Comparison of ENCODE assay signal across 26 cellular contexts in the genomic region with DNA sequence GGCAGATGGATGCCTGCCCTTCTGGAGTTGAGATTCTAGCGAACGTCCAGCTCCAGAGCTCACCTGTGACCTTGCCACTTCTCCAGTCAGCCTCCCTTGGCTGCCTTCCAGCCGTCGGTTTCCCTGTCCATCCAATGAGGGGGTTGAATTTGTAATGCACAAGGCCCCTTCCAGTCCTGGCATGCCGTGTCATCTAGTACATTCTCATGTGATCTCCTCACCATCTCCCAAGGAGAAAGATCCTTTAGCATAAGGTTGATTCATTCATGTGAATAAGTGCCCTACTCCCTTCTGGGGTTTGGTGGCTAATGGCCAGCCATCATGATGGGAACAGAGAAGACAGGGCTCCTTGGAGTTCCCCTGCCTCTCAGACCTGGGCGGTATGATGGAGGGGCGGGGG. TPM values are rescaled to one million over a fixed set of nuclear protein-coding genes. Genes with fewer than 3 reads are reported as not detected.
"Had no signal": no experiment of that assay in that cellular context is flagged by ENCODE, and none has a peak within 500 bp of the region (broad histone marks: within the 10 kb centered on the region; RNA-seq: fewer than 3 reads in every experiment).

No MANE protein-coding gene starts in this region.

- H3K27me3 ChIP-seq: cardiac muscle cell, MG63, Peyer's patch had no signal

- FAIRE-seq: astrocyte had no signal

- ATAC-seq: activated T-helper 17 cell treated with anti-CD3 and anti-CD28 coated beads, Interleukin-2, amount 50 U/mL, for 72 hours had no signal

- H3K4me3 ChIP-seq: cardiac muscle cell, MG63, Peyer's patch had no signal

- H3K9me3 ChIP-seq: MG63, Peyer's patch had no signal

- H3K36me3 ChIP-seq: cardiac muscle cell, MG63, Peyer's patch had no signal

- H3K27ac Mint-ChIP-seq: activated B cell treated with CpG ODN at 0.5 μM for 24 hours; activated CD4-positive, alpha-beta T cell treated with anti-CD3 and anti-CD28 coated beads, Interleukin-2, amount 10 ng/mL, durations not matched to agents 24 days and 14 days; activated naive CD4-positive, alpha-beta T cell treated with anti-CD3 and anti-CD28 coated beads for 36 hours; activated naive CD8-positive, alpha-beta T cell; activated T-helper 17 cell treated with anti-CD3 and anti-CD28 coated beads, Interleukin-2, amount 50 U/mL, for 72 hours; T-helper 1 cell treated with Interleukin-12 subunit alpha and Interleukin-12 subunit beta and Interleukin-4 antibody, amounts not matched to agents 30 μg/mL and 1 μg/mL, for 36 hours had no signal

- DNase-seq: activated B cell treated with CpG ODN at 0.5 μM for 24 hours; activated CD4-positive, alpha-beta T cell treated with anti-CD3 and anti-CD28 coated beads for 1 hour; activated CD4-positive, alpha-beta T cell treated with anti-CD3 and anti-CD28 coated beads, Interleukin-2, amount 10 ng/mL, durations not matched to agents 24 days and 14 days; activated CD4-positive, alpha-beta T cell treated with anti-CD3 and anti-CD28 coated beads, Interleukin-2, amount 50 U/mL, for 48 hours; activated CD8-positive, alpha-beta memory T cell treated with anti-CD3 and anti-CD28 coated beads for 24 hours; activated gamma-delta T cell; activated naive CD4-positive, alpha-beta T cell treated with anti-CD3 and anti-CD28 coated beads for 36 hours; activated T-cell treated with anti-CD3 and anti-CD28 coated beads, Interleukin-2, amount 50 U/mL, for 48 hours; amygdala; cerebellar nuclear complex; MG63; MV-4-11; NCI-H1105; NCI-H1436; NCI-H1694 treated with DMSO at 0.1 percent for 48 hours; NCI-H2081; NCI-H524; Peyer's patch; SHP77 treated with DMSO at 0.1 percent for 48 hours had no signal

- H3K9me3 Mint-ChIP-seq: activated B cell treated with CpG ODN at 0.5 μM for 24 hours; activated CD4-positive, alpha-beta T cell treated with anti-CD3 and anti-CD28 coated beads, Interleukin-2, amount 10 ng/mL, durations not matched to agents 24 days and 14 days; activated naive CD4-positive, alpha-beta T cell treated with anti-CD3 and anti-CD28 coated beads for 36 hours; activated T-helper 17 cell treated with anti-CD3 and anti-CD28 coated beads, Interleukin-2, amount 50 U/mL, for 72 hours; brain; T-helper 1 cell treated with Interleukin-12 subunit alpha and Interleukin-12 subunit beta and Interleukin-4 antibody, amounts not matched to agents 30 μg/mL and 1 μg/mL, for 36 hours had no signal

- H3K4me3 Mint-ChIP-seq: activated B cell treated with CpG ODN at 0.5 μM for 24 hours; activated CD4-positive, alpha-beta T cell treated with anti-CD3 and anti-CD28 coated beads, Interleukin-2, amount 10 ng/mL, durations not matched to agents 24 days and 14 days; activated naive CD4-positive, alpha-beta T cell treated with anti-CD3 and anti-CD28 coated beads for 36 hours; activated naive CD8-positive, alpha-beta T cell; activated T-helper 17 cell treated with anti-CD3 and anti-CD28 coated beads, Interleukin-2, amount 50 U/mL, for 72 hours; brain; T-helper 1 cell treated with Interleukin-12 subunit alpha and Interleukin-12 subunit beta and Interleukin-4 antibody, amounts not matched to agents 30 μg/mL and 1 μg/mL, for 36 hours had no signal

- H3K4me1 ChIP-seq: Peyer's patch had no signal

- H3K36me3 Mint-ChIP-seq: activated naive CD8-positive, alpha-beta T cell had no signal

- H3K27ac ChIP-seq: cardiac muscle cell, Peyer's patch had no signal

RNA-seq across cellular contexts. Expression of a gene that starts 18.9 kb away (rescaled TPM):
- total RNA-seq: activated CD4-positive, alpha-beta T cell treated with anti-CD3 and anti-CD28 coated beads, Interleukin-2, amount 10 ng/mL, durations not matched to agents 24 days and 14 days; activated naive CD4-positive, alpha-beta T cell treated with anti-CD3 and anti-CD28 coated beads for 36 hours; cardiac muscle cell; SK-MEL-5 had no signal

RNA-seq across cellular contexts. Expression of a gene that starts 55.3 kb away (rescaled TPM):
- total RNA-seq: Peyer's patch, SK-MEL-5 had no signal
